In the genomic region with DNA sequence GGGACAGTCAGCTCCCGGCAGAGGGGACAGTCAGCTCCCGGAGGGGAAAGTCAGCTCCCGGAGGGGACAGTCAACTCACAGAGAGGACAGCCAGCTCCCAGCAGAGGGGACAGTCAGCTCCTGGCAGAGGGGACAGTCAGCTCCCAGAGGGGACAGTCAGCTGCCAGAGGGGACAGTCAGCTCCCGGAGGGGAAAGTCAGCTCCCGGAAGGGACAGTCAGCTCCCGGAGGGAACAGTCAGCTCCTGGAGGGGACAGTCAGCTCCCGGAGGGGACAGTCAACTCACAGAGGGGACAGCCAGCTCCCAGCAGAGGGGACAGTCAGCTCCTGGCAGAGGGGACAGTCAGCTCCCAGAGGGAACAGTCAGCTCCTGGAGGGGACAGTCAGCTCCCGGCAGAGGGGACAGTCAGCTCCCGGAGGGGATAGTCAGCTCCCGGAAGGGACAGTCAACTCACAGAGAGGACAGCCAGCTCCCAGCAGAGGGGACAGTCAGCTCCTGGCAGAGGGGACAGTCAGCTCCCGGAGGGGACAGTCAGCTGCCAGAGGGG, we compare ENCODE assay signal across 6 cellular contexts. TPM values are rescaled to one million over a fixed set of nuclear protein-coding genes. Genes with fewer than 3 reads are reported as not detected.
"Had no signal": no experiment of that assay in that cellular context is flagged by ENCODE, and none has a peak within 500 bp of the region (broad histone marks: within the 10 kb centered on the region; RNA-seq: fewer than 3 reads in every experiment).

No MANE protein-coding gene starts in this region.

RNA-seq across cellular contexts. Expression of gene RNF212, which starts 58.6 kb away (rescaled TPM):
- total RNA-seq: OCI-LY7, PC-3, RPMI7951, SJCRH30, SJSA1, SK-MEL-5 had no signal
